ENCODE assay signal across 14 cellular contexts in genomic region chr18:59902993-59903610, GRCh38. TPM values are rescaled to one million over a fixed set of nuclear protein-coding genes. Genes with fewer than 3 reads are reported as not detected.
DNase-seq lines count a peak whose midpoint lies in the region; ATAC-seq and TF ChIP-seq lines count a peak whose summit lies in the region.
"Had no signal": no experiment of that assay in that cellular context is flagged by ENCODE, and none has a peak within 500 bp of the region (broad histone marks: within the 10 kb centered on the region; RNA-seq: fewer than 3 reads in every experiment).

No MANE protein-coding gene starts in this region.

- POLR2A ChIA-PET in WTC11 (lab: Charles Lee): no interaction called here

- DNase-seq in CD14-positive monocyte (ENCODE audit: low spot score) (no peak), GM12865 (ENCODE audit: low read depth) (peak; percentile 24), WTC11 (ENCODE audit: low spot score) (no peak), middle frontal gyrus (ENCODE audit: extremely low spot score, low spot score) (no peak), T-helper 9 cell (no peak)
- DNase-seq: activated CD4-positive, alpha-beta T cell treated with anti-CD3 and anti-CD28 coated beads, Interleukin-2, amount 50 U/mL, for 4 hours; DMS153; NCI-H1092 treated with DMSO at 0.1 percent for 48 hours; NCI-H524 treated with DMSO at 0.1 percent for 48 hours; SHP77 treated with DMSO at 0.1 percent for 48 hours had no signal

- H3K4me1 Mint-ChIP-seq in CD14-positive monocyte: peaks cover 78% of the 10 kb centered on the region
- H3K4me1 Mint-ChIP-seq in WTC11: peaks cover 59% of the 10 kb centered on the region

- TF ChIP-seq EP300 in gastroesophageal sphincter (IDR thresholded peaks at IDR 0.05): no peak

- TF ChIP-seq CTCF in CD14-positive monocyte (IDR thresholded peaks at IDR 0.05) (no peak), GM12865 (IDR thresholded peaks at IDR 0.05; ENCODE audit: insufficient read depth, low read depth, low read length, missing control alignments) (no peak), WTC11 (IDR thresholded peaks at IDR 0.05) (no peak), gastroesophageal sphincter (IDR thresholded peaks at IDR 0.05) (no peak)

- H3K4me3 Mint-ChIP-seq in CD14-positive monocyte (no peak overlapping the region), WTC11 (peak overlapping the region; percentile 93)

- no peak for TF ChIP-seq POLR2A in gastroesophageal sphincter (IDR thresholded peaks at IDR 0.05)

- peaks cover 0 to 30% (median 7%) of the 10 kb centered on the region in 3 donors for H3K4me1 ChIP-seq in gastroesophageal sphincter
- H3K4me1 ChIP-seq: prostate gland had no signal

- CTCF ChIA-PET in WTC11 (lab: Charles Lee): no interaction called here

- ATAC-seq in WTC11 (no peak), gastroesophageal sphincter (no peak), HG03378 (IDR thresholded peaks at IDR 0.05; ENCODE audit: unreplicated experiment) (no peak)

- H3K4me3 ChIP-seq in GM12865 (ENCODE audit: low read depth, low read length) (peak overlapping the region; percentile 80), iPS-18c (ENCODE audit: insufficient read depth, low read depth, low read length) (peak overlapping the region; percentile 5; the same call in 1 of the 2 replicates), gastroesophageal sphincter (no peak overlapping the region)
- H3K4me3 ChIP-seq: prostate gland had no signal

- intact Hi-C loops in CD14-positive monocyte (cut with micrococcal nuclease): no loop called here

- peaks cover 41% of the 10 kb centered on the region for H3K27me3 ChIP-seq in gastroesophageal sphincter

- H3K27ac Mint-ChIP-seq in CD14-positive monocyte: peak overlapping the region in 4 of 7 donors; percentile 10 to 61 (median 26)
- peak overlapping the region; percentile 77 for H3K27ac Mint-ChIP-seq in WTC11

- WGBS in gastroesophageal sphincter (ENCODE audit: low coverage in 1 of 2), 2 donors: 90 to 92% methylated on average over 6 to 8 of the region's 8 CpGs

- H3K9me3 ChIP-seq in iPS-18c (ENCODE audit: control insufficient read depth, insufficient read depth, low read length) (no peaks in the 10 kb centered on the region), gastroesophageal sphincter (no peaks in the 10 kb centered on the region)
- H3K9me3 ChIP-seq: prostate gland had no signal

- no peak overlapping the region for H3K27ac ChIP-seq in gastroesophageal sphincter
- H3K27ac ChIP-seq: prostate gland had no signal

- H3K27me3 Mint-ChIP-seq in CD14-positive monocyte (ENCODE audit: low read depth in 3 of 3) (peaks cover 0 to under 1% (median 0%) of the 10 kb centered on the region in 3 donors), WTC11 (ENCODE audit: low read depth) (no peaks in the 10 kb centered on the region)

- H3K36me3 ChIP-seq in gastroesophageal sphincter: no peaks in the 10 kb centered on the region
- H3K36me3 ChIP-seq: prostate gland had no signal

- no peaks in the 10 kb centered on the region for H3K9me3 Mint-ChIP-seq in CD14-positive monocyte
- no peaks in the 10 kb centered on the region for H3K9me3 Mint-ChIP-seq in WTC11

- peaks cover 11 to 15% of the 10 kb centered on the region in 2 donors for H3K36me3 Mint-ChIP-seq in CD14-positive monocyte
- peaks cover 36% of the 10 kb centered on the region for H3K36me3 Mint-ChIP-seq in WTC11

TF ChIP-seq in WTC11, 78 proteins besides CTCF, POLR2A, EP300 and RAD21:
- TF ChIP-seq RELA (CRISPR knock-in tag; IDR thresholded peaks at IDR 0.05; ENCODE audit: borderline replicate concordance): no peak
- TF ChIP-seq GRHL2 (CRISPR knock-in tag; IDR thresholded peaks at IDR 0.05; ENCODE audit: insufficient replicate concordance, severe bottlenecking): no peak
- no peak for TF ChIP-seq ZNF671 (CRISPR knock-in tag; IDR thresholded peaks at IDR 0.05)
- TF ChIP-seq NR2C2 (CRISPR knock-in tag; IDR thresholded peaks at IDR 0.05): no peak
- TF ChIP-seq SMAD3 (CRISPR knock-in tag; IDR thresholded peaks at IDR 0.05; ENCODE audit: borderline replicate concordance): no peak
- TF ChIP-seq GABPB1 (CRISPR knock-in tag; IDR thresholded peaks at IDR 0.05): no peak
- TF ChIP-seq ZBTB21 (CRISPR knock-in tag; IDR thresholded peaks at IDR 0.05; ENCODE audit: borderline replicate concordance): no peak
- TF ChIP-seq SOX15 (CRISPR knock-in tag; IDR thresholded peaks at IDR 0.05): no peak
- TF ChIP-seq, protein P1, sequence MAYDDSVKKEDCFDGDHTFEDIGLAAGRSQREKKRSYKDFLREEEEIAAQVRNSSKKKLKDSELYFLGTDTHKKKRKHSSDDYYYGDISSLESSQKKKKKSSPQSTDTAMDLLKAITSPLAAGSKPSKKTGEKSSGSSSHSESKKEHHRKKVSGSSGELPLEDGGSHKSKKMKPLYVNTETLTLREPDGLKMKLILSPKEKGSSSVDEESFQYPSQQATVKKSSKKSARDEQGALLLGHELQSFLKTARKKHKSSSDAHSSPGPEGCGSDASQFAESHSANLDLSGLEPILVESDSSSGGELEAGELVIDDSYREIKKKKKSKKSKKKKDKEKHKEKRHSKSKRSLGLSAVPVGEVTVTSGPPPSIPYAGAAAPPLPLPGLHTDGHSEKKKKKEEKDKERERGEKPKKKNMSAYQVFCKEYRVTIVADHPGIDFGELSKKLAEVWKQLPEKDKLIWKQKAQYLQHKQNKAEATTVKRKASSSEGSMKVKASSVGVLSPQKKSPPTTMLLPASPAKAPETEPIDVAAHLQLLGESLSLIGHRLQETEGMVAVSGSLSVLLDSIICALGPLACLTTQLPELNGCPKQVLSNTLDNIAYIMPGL (CRISPR knock-in tag; IDR thresholded peaks at IDR 0.05): no peak
- TF ChIP-seq IRF2 (CRISPR knock-in tag; IDR thresholded peaks at IDR 0.05; ENCODE audit: borderline replicate concordance, low read depth): no peak

RNA-seq across cellular contexts. Expression of gene PMAIP1, which starts 3.3 kb away (rescaled TPM):
- polyA plus RNA-seq in CD14-positive monocyte: 10 to 100 TPM; 55.7 to 56.6 TPM
- total RNA-seq in WTC11 (2021) (152 to 162 TPM (median 161 TPM) in 3 replicates), gastroesophageal sphincter (1 to 10 TPM in 3 of 4 donors, not detected in 1; 1.2 to 2.7 (median 1.3) TPM)

Comparison
In these comparisons a context has a peak if more than half of its experiments do, and no peak if none do; other contexts are left out.
1. H3K4me3 ChIP-seq: peak in GM12865 (single experiment) and iPS-18c (single experiment); none in gastroesophageal sphincter (0 of 2).
2. RNA of gene PMAIP1, which starts 3.3 kb away (total RNA-seq): 152 to 162 TPM in WTC11; 1.2 to 2.7 TPM in gastroesophageal sphincter; every median in the first group is over 10 times any median in the second.